8 cellular contexts compared by ENCODE assay signal in genomic region chr12:422526-422925, GRCh38. TPM values are rescaled to one million over a fixed set of nuclear protein-coding genes. Genes with fewer than 3 reads are reported as not detected.
"Had no signal": no experiment of that assay in that cellular context is flagged by ENCODE, and none has a peak within 500 bp of the region (broad histone marks: within the 10 kb centered on the region; RNA-seq: fewer than 3 reads in every experiment).

No MANE protein-coding gene starts in this region.

- H3K4me3 Mint-ChIP-seq: HFFc6 had no signal

- FAIRE-seq: HepG2, K562 had no signal

- DNase-seq: GM23248, GOT3, H7, HFFc6, IMR-90 had no signal

- H3K27ac Mint-ChIP-seq: HFFc6 had no signal

- ATAC-seq: HCT116, HepG2, K562 had no signal

- H3K9me3 Mint-ChIP-seq: HFFc6 had no signal

RNA-seq across cellular contexts. Expression of gene B4GALNT3, which starts 37.2 kb away (rescaled TPM):
- total RNA-seq: HFFc6, IMR-90 had no signal
